Comparison of ENCODE assay signal across 9 cellular contexts in the genomic region with DNA sequence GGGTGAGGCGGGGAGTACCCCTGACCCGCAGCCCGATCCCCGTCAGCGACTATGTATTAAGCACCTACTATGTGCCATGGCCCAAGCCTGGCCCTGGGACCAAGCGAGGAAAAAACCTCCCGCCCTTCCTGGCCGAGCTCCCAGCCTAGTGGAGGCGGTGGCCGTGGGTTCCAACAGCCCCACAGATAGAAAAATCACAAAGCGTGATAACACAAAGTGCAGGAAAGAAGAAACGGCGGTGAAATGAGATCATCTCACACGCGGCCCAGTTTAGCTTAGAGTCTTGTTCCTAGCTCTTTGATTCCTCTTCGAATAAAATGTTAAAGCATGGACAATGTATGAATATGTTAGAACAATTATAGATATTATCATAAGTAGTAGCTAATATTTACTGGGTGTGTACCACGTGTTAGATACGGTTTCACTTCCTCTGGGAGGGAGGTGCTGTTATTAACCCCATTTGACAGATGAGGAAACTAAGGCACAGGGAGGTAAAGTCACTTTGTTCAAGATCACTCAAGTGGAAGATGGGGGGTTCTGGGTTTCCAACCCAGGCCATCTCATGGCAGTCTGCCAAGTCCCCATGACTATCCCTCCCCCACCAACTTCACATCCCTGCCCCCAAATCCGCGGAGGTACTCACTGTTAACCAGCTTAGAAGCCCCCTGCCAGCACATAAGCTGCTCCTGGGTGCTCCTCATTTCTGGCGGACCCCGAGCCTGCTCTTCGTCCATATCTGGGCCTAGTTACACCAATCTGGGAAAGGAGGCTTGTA. TPM values are rescaled to one million over a fixed set of nuclear protein-coding genes. Genes with fewer than 3 reads are reported as not detected.
A peak's percentile ranks its signal among the peaks of the same experiment; 100 is the strongest.
DNase-seq lines count a peak whose midpoint lies in the region; ATAC-seq, FAIRE-seq and TF ChIP-seq lines count a peak whose summit lies in the region.
"Had no signal": no experiment of that assay in that cellular context is flagged by ENCODE, and none has a peak within 500 bp of the region (broad histone marks: within the 10 kb centered on the region; RNA-seq: fewer than 3 reads in every experiment).

No MANE protein-coding gene starts in this region.

- no peaks in the 10 kb centered on the region for H3K9me1 ChIP-seq in endothelial cell of umbilical vein (replicated peaks; ENCODE audit: control insufficient read depth, extremely low read depth, insufficient read depth, low read length)

- dilution Hi-C loops in endothelial cell of umbilical vein (cut with MboI; ENCODE audit: extremely low pct_ligation_motif_present, low sequenced_read_pairs), result no loop called here

- H3F3A ChIP-seq in PC-3 (ENCODE audit: low read length, unreplicated experiment), result no peaks in the 10 kb centered on the region

- peak overlapping the region; percentile 55 for H3K4me3 ChIP-seq in PC-3 (ENCODE audit: low read length)
- H3K4me3 ChIP-seq in endothelial cell of umbilical vein (replicated peaks in 1 of 3; ENCODE audit: insufficient read depth in 1 of 3, low read depth in 1 of 3, low read length in 3 of 3), result no peak overlapping the region

- H2AFZ ChIP-seq in PC-3 (ENCODE audit: low read length) (peak overlapping the region; percentile 61), endothelial cell of umbilical vein (ENCODE audit: low read depth, low read length) (peak overlapping the region; percentile 31)

- H3K27ac ChIP-seq in PC-3 (ENCODE audit: low read length), result no peak overlapping the region
- no peak overlapping the region for H3K27ac ChIP-seq in endothelial cell of umbilical vein (ENCODE audit: insufficient read depth, low read depth, low read length)

- H3K4me1 ChIP-seq in PC-3 (ENCODE audit: insufficient read depth, low read length) (0 out of 2 replicates have a peak, but pooled peaks cover 11% of the 10 kb centered on the region), endothelial cell of umbilical vein (ENCODE audit: control insufficient read depth, extremely low read depth, insufficient read depth, low read length) (peaks cover 11% of the 10 kb centered on the region)

- POLR2A ChIA-PET in PC-3 (lab: Charles Lee; ENCODE audit: unreplicated experiment) (interaction anchor here (0.6 kb wide), 1 partner anchor 139 kb away, joined by 5 read pairs; no protein-coding TSS in a partner anchor), endothelial cell of umbilical vein (lab: Charles Lee) (interaction anchor here (0.5 to 1.0 kb wide), 3 partner anchors 46 to 408 kb away, joined by 3 to 5 read pairs (median 4); no protein-coding TSS in a partner anchor)

- H3K79me2 ChIP-seq in PC-3 (ENCODE audit: low read length) (no peaks in the 10 kb centered on the region), endothelial cell of umbilical vein (ENCODE audit: control insufficient read depth, insufficient read depth, low read length) (no peaks in the 10 kb centered on the region)

- H3K9me2 ChIP-seq in PC-3 (replicated peaks; ENCODE audit: low read length), result no peaks in the 10 kb centered on the region

- TF ChIP-seq POLR2A in endothelial cell of umbilical vein (IDR thresholded peaks at IDR 0.05; ENCODE audit: low read depth, low read length), result no peak

- intact Hi-C loops in PC-3 (cut with micrococcal nuclease) (loop anchor here (5.0 to 10.0 kb wide), 2 partner anchors 75 to 103 kb away; partner anchors contain the start of gene LSR), endothelial cell of umbilical vein (cut with micrococcal nuclease) (loop anchor here (1.0 to 5.0 kb wide), 4 partner anchors 11 to 180 kb away; partner anchors contain the start of genes USF2 and ZNF792), left cardiac atrium (cut with DNase I) (loop anchor here in 1 of 2 donors (5.0 kb wide), 1 partner anchor 125 kb away; the partner anchor contains the start of gene USF2)

- H4K20me1 ChIP-seq in PC-3 (ENCODE audit: low read length), result no peaks in the 10 kb centered on the region
- H4K20me1 ChIP-seq in endothelial cell of umbilical vein (replicated peaks; ENCODE audit: control insufficient read depth, extremely low read depth, insufficient read depth, low read length), result no peaks in the 10 kb centered on the region

- BruUV-seq in PC-3 (replicated peaks; lab: Mats Ljungman, UMichigan) (no TSS peak), endothelial cell of umbilical vein (replicated peaks; lab: Mats Ljungman, UMichigan) (no TSS peak)

- DNase-seq in NCI-H2196 (lab: John Stamatoyannopoulos, UW; ENCODE audit: unreplicated experiment), result peak; percentile 46
- DNase-seq in NCI-H2196 treated with DMSO at 0.1 percent for 48 hours (lab: John Stamatoyannopoulos, UW; ENCODE audit: unreplicated experiment), result no peak
- no peak for DNase-seq in PC-3
- no peak for DNase-seq in endothelial cell of umbilical vein (ENCODE audit: low read depth, low spot score)
- peak; percentile 29 for DNase-seq in stimulated activated naive CD4-positive, alpha-beta T cell treated with Interleukin-2 at 50 U/mL for 16 hours (lab: John Stamatoyannopoulos, UW)
- DNase-seq in KG1 (lab: John Stamatoyannopoulos, UW), result no peak
- DNase-seq in left cardiac atrium, result no peak
- DNase-seq in NCI-H2107 (lab: John Stamatoyannopoulos, UW), result no peak

- H3K4me2 ChIP-seq in PC-3 (ENCODE audit: low read length) (peak overlapping the region; percentile 70), endothelial cell of umbilical vein (ENCODE audit: insufficient read depth, low read length) (peak overlapping the region; percentile 71)

- CTCF ChIA-PET in PC-3 (lab: Charles Lee) (interaction anchor here (0.6 to 1.3 kb wide), 4 partner anchors 75 to 120 kb away, joined by 3 to 15 read pairs (median 7); no protein-coding TSS in a partner anchor), endothelial cell of umbilical vein (lab: Charles Lee) (interaction anchor here (0.6 to 3.5 kb wide), 20 partner anchors 11 to 326 kb away, joined by 3 to 73 read pairs (median 4); partner anchors contain the start of genes FXYD3, FXYD5 and USF2)

- no peak for TF ChIP-seq CTCF in PC-3 (conservative IDR thresholded peaks at IDR 0.05; ENCODE audit: low read depth, low read length)
- TF ChIP-seq CTCF in endothelial cell of umbilical vein (IDR thresholded peaks at IDR 0.05; ENCODE audit: extremely low read depth in 1 of 2, insufficient read depth in 1 of 2, low read depth in 1 of 2, low read length in 2 of 2), result no peak

- no peaks in the 10 kb centered on the region for H3K9me3 ChIP-seq in PC-3 (ENCODE audit: low read length)
- no peaks in the 10 kb centered on the region for H3K9me3 ChIP-seq in endothelial cell of umbilical vein (replicated peaks; ENCODE audit: control insufficient read depth, insufficient read depth, low read length)

- no peak for FAIRE-seq in endothelial cell of umbilical vein (lab: Jason Lieb, UNC)

- ATAC-seq in PC-3 (no peak), left cardiac atrium (no peak)

- no peaks in the 10 kb centered on the region for H3K36me3 ChIP-seq in PC-3 (ENCODE audit: low read depth, low read length)
- no peaks in the 10 kb centered on the region for H3K36me3 ChIP-seq in endothelial cell of umbilical vein (ENCODE audit: control insufficient read depth in 2 of 2, extremely low read depth in 1 of 2, insufficient read depth in 2 of 2, low read length in 2 of 2)

- H3K27me3 ChIP-seq in PC-3 (ENCODE audit: low read length) (no peaks in the 10 kb centered on the region), endothelial cell of umbilical vein (ENCODE audit: control insufficient read depth in 2 of 2, insufficient read depth in 2 of 2, low read length in 2 of 2) (peaks cover 16 to 17% of the 10 kb centered on the region in 2 experiments)

- H3K9ac ChIP-seq in PC-3 (ENCODE audit: low read length) (no peak overlapping the region), endothelial cell of umbilical vein (replicated peaks; ENCODE audit: extremely low read depth, insufficient read depth, low read length) (no peak overlapping the region)

RNA-seq across cellular contexts. Expression of gene FXYD7, which starts 1.2 kb away (rescaled TPM):
- total RNA-seq in PC-3 (2014; rRNA removed) (not detected in 2 replicates), endothelial cell of umbilical vein (not detected in 2 replicates), left cardiac atrium (not detected)
- polyA plus RNA-seq in endothelial cell of umbilical vein, result 0.40 TPM in 1 of 2 replicates, not detected in the other
- 0.14 TPM in 1 of 2 replicates, not detected in the other for polyA plus RNA-seq in endothelial cell of umbilical vein (2011; cell fraction: cytosol; rRNA removed)
- polyA plus RNA-seq in endothelial cell of umbilical vein (2011; cell fraction: nucleus; rRNA removed), result not detected in 2 replicates
- polyA plus RNA-seq in endothelial cell of umbilical vein (2012), result 0.44 TPM in 1 of 2 replicates, not detected in the other
- not detected in 2 replicates for polyA minus RNA-seq in endothelial cell of umbilical vein
- not detected for polyA minus RNA-seq in endothelial cell of umbilical vein (2011; cell fraction: cytosol; rRNA and poly(A)+ RNA removed)
- not detected in 2 replicates for polyA minus RNA-seq in endothelial cell of umbilical vein (2011; cell fraction: nucleus; rRNA and poly(A)+ RNA removed)
- polyA plus RNA-seq: AG04450 had no signal

RNA-seq across cellular contexts. Expression of gene FXYD1, which starts 3.2 kb away (rescaled TPM):
- total RNA-seq in PC-3 (2014; rRNA removed) (not detected in 2 replicates), endothelial cell of umbilical vein (not detected in 2 replicates), left cardiac atrium (100 to 1,000 TPM; 297 to 393 TPM)
- polyA plus RNA-seq in endothelial cell of umbilical vein, result not detected in 2 replicates
- not detected in 2 replicates for polyA plus RNA-seq in endothelial cell of umbilical vein (2011; cell fraction: cytosol; rRNA removed)
- not detected in 2 replicates for polyA plus RNA-seq in endothelial cell of umbilical vein (2011; cell fraction: nucleus; rRNA removed)
- polyA plus RNA-seq in endothelial cell of umbilical vein (2012), result 0.60 and 0.80 TPM in 2 replicates
- polyA minus RNA-seq in endothelial cell of umbilical vein, result not detected in 2 replicates
- not detected for polyA minus RNA-seq in endothelial cell of umbilical vein (2011; cell fraction: cytosol; rRNA and poly(A)+ RNA removed)
- polyA minus RNA-seq in endothelial cell of umbilical vein (2011; cell fraction: nucleus; rRNA and poly(A)+ RNA removed), result not detected in 2 replicates

RNA-seq across cellular contexts. Expression of gene LGI4, which starts 7.0 kb away (rescaled TPM):
- total RNA-seq in PC-3 (2014; rRNA removed) (0.22 TPM in 1 of 2 replicates, not detected in the other), endothelial cell of umbilical vein (not detected in 2 replicates), left cardiac atrium (10 to 100 TPM; 11.6 to 17.9 TPM)
- polyA plus RNA-seq in endothelial cell of umbilical vein, result not detected in 2 replicates
- polyA plus RNA-seq in endothelial cell of umbilical vein (2011; cell fraction: cytosol; rRNA removed), result not detected in 2 replicates
- polyA plus RNA-seq in endothelial cell of umbilical vein (2011; cell fraction: nucleus; rRNA removed), result 0.11 and 0.35 TPM in 2 replicates
- 0.15 TPM in 1 of 2 replicates, not detected in the other for polyA plus RNA-seq in endothelial cell of umbilical vein (2012)
- not detected in 2 replicates for polyA minus RNA-seq in endothelial cell of umbilical vein
- not detected for polyA minus RNA-seq in endothelial cell of umbilical vein (2011; cell fraction: cytosol; rRNA and poly(A)+ RNA removed)
- polyA minus RNA-seq in endothelial cell of umbilical vein (2011; cell fraction: nucleus; rRNA and poly(A)+ RNA removed), result not detected in 2 replicates

RNA-seq across cellular contexts. Expression of gene FXYD5, which starts 12.7 kb away (rescaled TPM):
- total RNA-seq in PC-3 (2014; rRNA removed), result 114 and 123 TPM in 2 replicates
- total RNA-seq in endothelial cell of umbilical vein, result 219 and 223 TPM in 2 replicates
- polyA plus RNA-seq in endothelial cell of umbilical vein, result 290 and 387 TPM in 2 replicates
- polyA plus RNA-seq in endothelial cell of umbilical vein (2011; cell fraction: cytosol; rRNA removed), result 320 and 328 TPM in 2 replicates
- polyA plus RNA-seq in endothelial cell of umbilical vein (2011; cell fraction: nucleus; rRNA removed), result 102 and 116 TPM in 2 replicates
- 278 and 370 TPM in 2 replicates for polyA plus RNA-seq in endothelial cell of umbilical vein (2012)
- polyA minus RNA-seq in endothelial cell of umbilical vein, result 161 and 173 TPM in 2 replicates
- polyA minus RNA-seq in endothelial cell of umbilical vein (2011; cell fraction: cytosol; rRNA and poly(A)+ RNA removed), result 97.0 TPM
- polyA minus RNA-seq in endothelial cell of umbilical vein (2011; cell fraction: nucleus; rRNA and poly(A)+ RNA removed), result 58.1 and 58.4 TPM in 2 replicates
- total RNA-seq in left cardiac atrium, result 10 to 100 TPM; 35.5 to 46.7 TPM

RNA-seq across cellular contexts. Expression of gene FXYD3, which starts 26.2 kb away (rescaled TPM):
- 48.7 and 61.6 TPM in 2 replicates for total RNA-seq in PC-3 (2014; rRNA removed)
- total RNA-seq in endothelial cell of umbilical vein, result not detected in 2 replicates
- not detected in 2 replicates for polyA plus RNA-seq in endothelial cell of umbilical vein
- 0.08 TPM in 1 of 2 replicates, not detected in the other for polyA plus RNA-seq in endothelial cell of umbilical vein (2011; cell fraction: cytosol; rRNA removed)
- not detected in 2 replicates for polyA plus RNA-seq in endothelial cell of umbilical vein (2011; cell fraction: nucleus; rRNA removed)
- polyA plus RNA-seq in endothelial cell of umbilical vein (2012), result not detected in 2 replicates
- polyA minus RNA-seq in endothelial cell of umbilical vein, result not detected in 2 replicates
- 5.8 TPM for polyA minus RNA-seq in endothelial cell of umbilical vein (2011; cell fraction: cytosol; rRNA and poly(A)+ RNA removed)
- polyA minus RNA-seq in endothelial cell of umbilical vein (2011; cell fraction: nucleus; rRNA and poly(A)+ RNA removed), result not detected in 2 replicates
- total RNA-seq in left cardiac atrium, result 1 to 10 TPM; 1.5 to 3.6 TPM
- polyA plus RNA-seq: AG04450 had no signal

Comparison
In these comparisons a context has a peak if more than half of its experiments do, and no peak if none do; other contexts are left out.
1. DNase-seq: peak in NCI-H2196 (single experiment) and stimulated activated naive CD4-positive, alpha-beta T cell treated with Interleukin-2 at 50 U/mL for 16 hours (single experiment); none in NCI-H2196 treated with DMSO at 0.1 percent for 48 hours (single experiment), PC-3 (single experiment), endothelial cell of umbilical vein (single experiment), KG1 (single experiment), left cardiac atrium (single experiment) and NCI-H2107 (single experiment).
2. RNA of gene FXYD1, which starts 3.2 kb away (total RNA-seq): 297 to 393 TPM in left cardiac atrium; not detected in endothelial cell of umbilical vein and not detected in PC-3; every median in the first group is over 100 times any median in the second.
3. RNA of gene LGI4, which starts 7.0 kb away (total RNA-seq): 11.6 to 17.9 TPM in left cardiac atrium; 0.22 TPM in PC-3 and not detected in endothelial cell of umbilical vein; every median in the first group is over 10 times any median in the second.